Comparison of ENCODE assay signal across 11 cellular contexts in genomic region chr20:49697071-49697470, GRCh38. TPM values are rescaled to one million over a fixed set of nuclear protein-coding genes. Genes with fewer than 3 reads are reported as not detected.
DNase-seq lines count a peak whose midpoint lies in the region; ATAC-seq and TF ChIP-seq lines count a peak whose summit lies in the region.
"Had no signal": no experiment of that assay in that cellular context is flagged by ENCODE, and none has a peak within 500 bp of the region (broad histone marks: within the 10 kb centered on the region; RNA-seq: fewer than 3 reads in every experiment).

No MANE protein-coding gene starts in this region.

- H3F3A ChIP-seq in PC-9 (ENCODE audit: insufficient read depth, low read depth): peaks cover 96% of the 10 kb centered on the region

- TF ChIP-seq CTCF in PC-9 (conservative IDR thresholded peaks at IDR 0.05): no peak
- no peak for TF ChIP-seq CTCF in ascending aorta (IDR thresholded peaks at IDR 0.05)

- peaks cover 47% of the 10 kb centered on the region for H3K36me3 ChIP-seq in PC-9 (ENCODE audit: low read depth)
- no peaks in the 10 kb centered on the region for H3K36me3 ChIP-seq in subcutaneous abdominal adipose tissue (ENCODE audit: control insufficient read depth in 5 of 5, insufficient read depth in 5 of 5, low read length in 5 of 5)
- H3K36me3 ChIP-seq in ascending aorta: no peaks in the 10 kb centered on the region

- no peak for ATAC-seq in GM18861 (IDR thresholded peaks at IDR 0.05; ENCODE audit: unreplicated experiment)

- H3K27ac ChIP-seq in PC-9: peak overlapping the region; percentile 99
- peak overlapping the region; percentile 8 for H3K27ac ChIP-seq in subcutaneous abdominal adipose tissue (ENCODE audit: low read depth, low read length)
- no peak overlapping the region for H3K27ac ChIP-seq in ascending aorta

- H3K9me3 ChIP-seq in PC-9 (ENCODE audit: insufficient read depth, low read depth) (no peaks in the 10 kb centered on the region), subcutaneous abdominal adipose tissue (ENCODE audit: control insufficient read depth in 5 of 5, low read length in 5 of 5) (no peaks in the 10 kb centered on the region), ascending aorta (no peaks in the 10 kb centered on the region)

- no peaks in the 10 kb centered on the region for H3K9me3 Mint-ChIP-seq in activated naive CD4-positive, alpha-beta T cell treated with anti-CD3 and anti-CD28 coated beads for 36 hours
- H3K9me3 Mint-ChIP-seq: activated B cell treated with CpG ODN at 0.5 μM for 24 hours, immature natural killer cell had no signal

- CTCF ChIA-PET in activated naive CD4-positive, alpha-beta T cell treated with anti-CD3 and anti-CD28 coated beads for 36 hours (lab: Charles Lee): no interaction called here
- CTCF ChIA-PET in PC-9 (lab: Charles Lee): interaction anchor here (0.6 kb wide), 5 partner anchors 160 to 1014 kb away, joined by 3 to 9 read pairs (median 3); no protein-coding TSS in a partner anchor

- H3K79me2 ChIP-seq in PC-9 (ENCODE audit: low read depth): peaks cover 100% of the 10 kb centered on the region

- H3K4me2 ChIP-seq in PC-9: peak overlapping the region; percentile 73

- BruUV-seq in PC-9 (replicated peaks; lab: Mats Ljungman, UMichigan): no TSS peak

- no peak overlapping the region for H3K9ac ChIP-seq in subcutaneous abdominal adipose tissue (ENCODE audit: low read length in 5 of 5)

- no peaks in the 10 kb centered on the region for H3K27me3 Mint-ChIP-seq in activated naive CD4-positive, alpha-beta T cell treated with anti-CD3 and anti-CD28 coated beads for 36 hours (ENCODE audit: low read depth)
- H3K27me3 Mint-ChIP-seq: activated B cell treated with CpG ODN at 0.5 μM for 24 hours; activated naive CD8-positive, alpha-beta T cell had no signal

- H3K4me3 Mint-ChIP-seq in activated naive CD4-positive, alpha-beta T cell treated with anti-CD3 and anti-CD28 coated beads for 36 hours: no peak overlapping the region
- H3K4me3 Mint-ChIP-seq: activated B cell treated with CpG ODN at 0.5 μM for 24 hours; activated naive CD8-positive, alpha-beta T cell had no signal

- H3K4me1 ChIP-seq in PC-9 (replicated peaks; ENCODE audit: insufficient read depth) (peaks cover 100% of the 10 kb centered on the region), subcutaneous abdominal adipose tissue (ENCODE audit: control insufficient read depth in 5 of 5, insufficient read depth in 5 of 5, low read length in 5 of 5) (peaks cover 2 to 62% (median 35%) of the 10 kb centered on the region in 5 donors), ascending aorta (peaks cover 0 to 14% of the 10 kb centered on the region in 2 donors)

- H3K36me3 Mint-ChIP-seq in activated naive CD4-positive, alpha-beta T cell treated with anti-CD3 and anti-CD28 coated beads for 36 hours (ENCODE audit: low read depth): peaks cover 4% of the 10 kb centered on the region
- H3K36me3 Mint-ChIP-seq: immature natural killer cell had no signal

- H3K4me1 Mint-ChIP-seq in activated naive CD4-positive, alpha-beta T cell treated with anti-CD3 and anti-CD28 coated beads for 36 hours (ENCODE audit: low read depth): peaks cover 62% of the 10 kb centered on the region

- peaks cover 10% of the 10 kb centered on the region; the same call in 1 of the 2 replicates for H4K20me1 ChIP-seq in PC-9 (ENCODE audit: insufficient read depth)

- H3K9me2 ChIP-seq in PC-9 (ENCODE audit: insufficient read depth): no peaks in the 10 kb centered on the region

- intact Hi-C loops in activated naive CD4-positive, alpha-beta T cell treated with anti-CD3 and anti-CD28 coated beads for 36 hours (cut with micrococcal nuclease): loop anchor here (10.0 kb wide), 1 partner anchor 422 kb away; the partner anchor contains the start of gene ZNFX1
- intact Hi-C loops in PC-9 (cut with micrococcal nuclease; ENCODE audit: unreplicated experiment) (no loop called here), ascending aorta (cut with DNase I) (no loop called here)

- no peak for DNase-seq in activated naive CD4-positive, alpha-beta T cell treated with anti-CD3 and anti-CD28 coated beads for 36 hours
- no peak for DNase-seq in activated naive CD4-positive, alpha-beta T cell treated with anti-CD3 and anti-CD28 coated beads, Interleukin-2, amount 50 U/mL, for 16 hours
- DNase-seq in PC-9: peak in 1 of 2 experiments; percentile 33
- peak; percentile 52 for DNase-seq in kidney tubule cell (ENCODE audit: low spot score)
- no peak for DNase-seq in activated naive CD4-positive, alpha-beta T cell treated with Interleukin-2 at 50 U/mL for 16 hours
- DNase-seq in ascending aorta (ENCODE audit: low spot score in 2 of 2): no peak
- DNase-seq: activated B cell treated with CpG ODN at 0.5 μM for 24 hours, immature natural killer cell had no signal

- H2AFZ ChIP-seq in PC-9: no peak overlapping the region

- H3K27me3 ChIP-seq in PC-9 (ENCODE audit: insufficient read depth, low read depth) (no peaks in the 10 kb centered on the region), subcutaneous abdominal adipose tissue (ENCODE audit: control insufficient read depth in 5 of 5, insufficient read depth in 4 of 5, low read length in 5 of 5) (no peaks in the 10 kb centered on the region), ascending aorta (no peaks in the 10 kb centered on the region)

- POLR2A ChIA-PET in PC-9 (lab: Charles Lee; ENCODE audit: unreplicated experiment): no interaction called here

- H3K27ac Mint-ChIP-seq in activated naive CD4-positive, alpha-beta T cell treated with anti-CD3 and anti-CD28 coated beads for 36 hours: peak overlapping the region; percentile 36
- H3K27ac Mint-ChIP-seq: activated B cell treated with CpG ODN at 0.5 μM for 24 hours had no signal

- H3K4me3 ChIP-seq in PC-9 (no peak overlapping the region), subcutaneous abdominal adipose tissue (ENCODE audit: low read depth in 1 of 5, low read length in 5 of 5) (no peak overlapping the region), ascending aorta (no peak overlapping the region)

RNA-seq across cellular contexts. Expression of gene B4GALT5, which starts 16.6 kb away (rescaled TPM):
- 10 to 100 TPM; 18.6 to 19.0 TPM for total RNA-seq in activated naive CD4-positive, alpha-beta T cell treated with anti-CD3 and anti-CD28 coated beads for 36 hours
- total RNA-seq in PC-9 (2021) (61.7 and 63.1 TPM in 2 replicates), ascending aorta (15.0 TPM)

Comparison
In these comparisons a context has a peak if more than half of its experiments do, and no peak if none do; other contexts are left out.
1. H3K27ac ChIP-seq: peak in PC-9 (single experiment) and subcutaneous abdominal adipose tissue (single experiment); none in ascending aorta (0 of 2).